Comparison of ENCODE assay signal across 22 cellular contexts in the genomic region with DNA sequence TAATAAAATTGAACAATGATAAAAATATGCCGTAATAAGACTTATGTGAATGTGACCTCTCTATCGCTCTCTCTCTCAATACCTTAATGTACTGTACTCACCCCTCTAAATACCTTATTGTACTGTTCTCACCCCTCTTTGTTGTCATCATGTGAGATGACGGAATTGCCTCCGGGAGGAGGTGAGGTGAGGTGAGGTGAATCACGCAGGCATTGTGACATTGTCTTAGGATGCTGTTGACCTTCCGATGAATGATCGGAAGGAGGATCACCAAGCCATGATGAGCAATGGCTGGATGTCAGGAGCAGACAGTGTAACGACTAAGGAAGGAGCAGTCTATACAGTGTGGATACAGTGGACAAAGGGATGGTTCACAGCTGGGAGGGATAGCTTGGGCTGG.
DNase-seq lines count a peak whose midpoint lies in the region; ATAC-seq and TF ChIP-seq lines count a peak whose summit lies in the region.
"Had no signal": no experiment of that assay in that cellular context is flagged by ENCODE, and none has a peak within 500 bp of the region (broad histone marks: within the 10 kb centered on the region; RNA-seq: fewer than 3 reads in every experiment).

No MANE protein-coding gene starts in this region.

- peak; percentile 82 for DNase-seq in MCF 10A (ENCODE audit: unreplicated experiment)
- DNase-seq in breast epithelium (ENCODE audit: low spot score in 2 of 2), result no peak
- peak; percentile 46 for DNase-seq in RWPE1 (ENCODE audit: low spot score)
- no peak for DNase-seq in WERI-Rb-1
- DNase-seq in psoas muscle, result no peak
- DNase-seq: DMS153, DND-41, H7, Kasumi-1, MV-4-11, NCI-H1105, NCI-H1436 treated with DMSO at 0.1 percent for 48 hours, NCI-H187 treated with DMSO at 0.1 percent for 48 hours, NCI-H2107, NCI-H524, NCI-H748 treated with DMSO at 0.1 percent for 48 hours, SHP77 treated with DMSO at 0.1 percent for 48 hours had no signal

- H3K4me1 Mint-ChIP-seq in MCF 10A (ENCODE audit: insufficient read depth, unreplicated experiment), result peaks cover 23% of the 10 kb centered on the region

- H3K36me3 ChIP-seq in breast epithelium (no peaks in the 10 kb centered on the region), WERI-Rb-1 (no peaks in the 10 kb centered on the region), psoas muscle (ENCODE audit: insufficient read depth in 1 of 2, low read depth in 1 of 2) (no peaks in the 10 kb centered on the region)

- no peak overlapping the region for H3K27ac Mint-ChIP-seq in MCF 10A (ENCODE audit: low read depth, unreplicated experiment)

- H3K4me3 ChIP-seq in breast epithelium, result no peak overlapping the region
- no peak overlapping the region for H3K4me3 ChIP-seq in WERI-Rb-1 (ENCODE audit: low read depth, low read length)
- H3K4me3 ChIP-seq in psoas muscle, result no peak overlapping the region
- H3K4me3 ChIP-seq: K562 had no signal

- H3K27me3 Mint-ChIP-seq in MCF 10A (ENCODE audit: insufficient read depth, unreplicated experiment), result no peaks in the 10 kb centered on the region

- H3K27me3 ChIP-seq in breast epithelium, result no peaks in the 10 kb centered on the region
- H3K27me3 ChIP-seq in WERI-Rb-1 (ENCODE audit: insufficient read depth, low read depth, severe bottlenecking), result no peaks in the 10 kb centered on the region
- H3K27me3 ChIP-seq in psoas muscle (ENCODE audit: insufficient read depth in 3 of 3, low read length in 2 of 3), result peaks cover 0 to 1% (median 0%) of the 10 kb centered on the region in 3 donors

- H3K4me1 ChIP-seq in breast epithelium (no peaks in the 10 kb centered on the region), psoas muscle (no peaks in the 10 kb centered on the region)

- H3K9me3 ChIP-seq in breast epithelium (no peaks in the 10 kb centered on the region), WERI-Rb-1 (ENCODE audit: severe bottlenecking) (no peaks in the 10 kb centered on the region), psoas muscle (no peaks in the 10 kb centered on the region)

- WGBS in psoas muscle, 3 donors, result 95 to 96% (median 95%) methylated on average over 8 of the region's 8 CpGs

- no peak for TF ChIP-seq POLR2A in breast epithelium (IDR thresholded peaks at IDR 0.05)

- H3K4me3 Mint-ChIP-seq in MCF 10A (ENCODE audit: unreplicated experiment), result no peak overlapping the region

- no peak overlapping the region for H3K27ac ChIP-seq in breast epithelium
- no peak overlapping the region for H3K27ac ChIP-seq in RWPE1
- H3K27ac ChIP-seq in WERI-Rb-1, result no peak overlapping the region
- H3K27ac ChIP-seq in psoas muscle, result no peak overlapping the region
- H3K27ac ChIP-seq: HL-60 had no signal

- intact Hi-C loops in MCF 10A (cut with micrococcal nuclease), result no loop called here
- intact Hi-C loops in breast epithelium (cut with DNase I; ENCODE audit: low total_unique reads), result no loop called here
- intact Hi-C loops in psoas muscle (cut with DNase I), result no loop called here

- CTCF ChIA-PET in MCF 10A (lab: Yijun Ruan, JAX), result no interaction called here
- CTCF ChIA-PET in RWPE1 (lab: Yijun Ruan, JAX), result no interaction called here

- ATAC-seq in esophagus mucosa (peak; percentile 38), psoas muscle (no peak), GM21576 (IDR thresholded peaks at IDR 0.05; ENCODE audit: unreplicated experiment) (no peak)
- ATAC-seq: HepG2, K562 had no signal

- no peaks in the 10 kb centered on the region for H3K36me3 Mint-ChIP-seq in MCF 10A (ENCODE audit: insufficient read depth, unreplicated experiment)

- POLR2A ChIA-PET in MCF 10A (lab: Yijun Ruan, JAX), result no interaction called here
- POLR2A ChIA-PET in RWPE1 (lab: Yijun Ruan, JAX; ENCODE audit: low non-redundant PET), result no interaction called here

- TF ChIP-seq CTCF in MCF 10A (IDR thresholded peaks at IDR 0.05; ENCODE audit: unreplicated experiment) (no peak), breast epithelium (IDR thresholded peaks at IDR 0.05) (no peak), RWPE1 (conservative IDR thresholded peaks at IDR 0.05; ENCODE audit: low read depth) (no peak), WERI-Rb-1 (IDR thresholded peaks at IDR 0.05; ENCODE audit: low read depth, low read length) (no peak), psoas muscle (IDR thresholded peaks at IDR 0.05) (no peak)

- no TSS peak for BruUV-seq in MCF 10A (replicated peaks; lab: Mats Ljungman, UMichigan)

- no peaks in the 10 kb centered on the region for H3K9me3 Mint-ChIP-seq in MCF 10A (ENCODE audit: unreplicated experiment)

Comparison
In these comparisons a context has a peak if more than half of its experiments do, and no peak if none do; other contexts are left out.
1. DNase-seq: peak in MCF 10A (single experiment) and RWPE1 (single experiment); none in breast epithelium (0 of 2), WERI-Rb-1 (single experiment) and psoas muscle (0 of 2).